In the genomic region with DNA sequence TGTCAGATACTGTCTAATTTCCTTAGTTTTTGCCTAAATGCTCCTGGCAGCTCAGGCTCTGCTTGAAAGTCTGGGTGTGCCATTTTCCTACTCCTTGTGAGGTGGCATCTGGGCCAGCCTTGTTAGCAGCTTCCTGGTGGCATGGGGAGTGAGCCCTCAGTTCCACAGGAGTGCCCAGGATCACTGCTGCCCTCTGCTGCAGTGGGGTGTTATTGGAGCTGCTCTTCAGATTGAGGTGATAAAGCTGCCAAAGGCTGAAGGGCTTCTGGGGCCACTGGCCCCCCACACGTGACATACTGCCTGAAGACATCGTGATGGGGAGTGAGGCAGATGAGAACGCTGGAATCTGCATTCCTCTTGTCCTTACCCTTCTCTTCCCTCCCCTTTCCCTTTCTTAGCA, we compare ENCODE assay signal across 10 cellular contexts. TPM values are rescaled to one million over a fixed set of nuclear protein-coding genes. Genes with fewer than 3 reads are reported as not detected.
DNase-seq lines count a peak whose midpoint lies in the region; ATAC-seq and TF ChIP-seq lines count a peak whose summit lies in the region.
"Had no signal": no experiment of that assay in that cellular context is flagged by ENCODE, and none has a peak within 500 bp of the region (broad histone marks: within the 10 kb centered on the region; RNA-seq: fewer than 3 reads in every experiment).

No MANE protein-coding gene starts in this region.

- H3K9me3 Mint-ChIP-seq in Calu3 (ENCODE audit: low read depth, unreplicated experiment) (no peaks in the 10 kb centered on the region), type B pancreatic cell (no peaks in the 10 kb centered on the region)
- H3K9me3 Mint-ChIP-seq in activated naive CD8-positive, alpha-beta T cell (ENCODE audit: low read depth) = no peaks in the 10 kb centered on the region

- TF ChIP-seq CTCF in Calu3 (IDR thresholded peaks at IDR 0.05; ENCODE audit: unreplicated experiment) = no peak
- TF ChIP-seq CTCF in KMS-11 (conservative IDR thresholded peaks at IDR 0.05; ENCODE audit: low read depth, low read length) = peak; percentile 21; the same call in 1 of the 2 replicates
- TF ChIP-seq CTCF in lung (IDR thresholded peaks at IDR 0.05; ENCODE audit: control extremely low read depth, extremely low read depth) = no peak
- no peak for TF ChIP-seq CTCF in MM.1S (IDR thresholded peaks at IDR 0.05; ENCODE audit: low read length)
- no peak for TF ChIP-seq CTCF in type B pancreatic cell (conservative IDR thresholded peaks at IDR 0.05)

- no peaks in the 10 kb centered on the region for H4K20me1 ChIP-seq in KMS-11 (ENCODE audit: insufficient read depth)
- H4K20me1 ChIP-seq in MM.1S (ENCODE audit: insufficient read depth, low read length) = no peaks in the 10 kb centered on the region

- H3K4me1 ChIP-seq in KMS-11 (ENCODE audit: low read depth, poor library complexity, severe bottlenecking) (no peaks in the 10 kb centered on the region), lung (ENCODE audit: control insufficient read depth in 2 of 2, insufficient read depth in 2 of 2, low read length in 2 of 2) (no peaks in the 10 kb centered on the region), MM.1S (ENCODE audit: low read length) (no peaks in the 10 kb centered on the region)

- H3K4me3 ChIP-seq in KMS-11 (IDR thresholded peaks at IDR 0.05; ENCODE audit: insufficient read depth, low read depth, low read length) = no peak overlapping the region
- no peak overlapping the region for H3K4me3 ChIP-seq in lung
- no peak overlapping the region for H3K4me3 ChIP-seq in MM.1S (ENCODE audit: low read length)

- no TSS peak for BruUV-seq in Calu3 (replicated peaks; lab: Mats Ljungman, UMichigan)

- no peak overlapping the region for H3K4me2 ChIP-seq in KMS-11
- H3K4me2 ChIP-seq in MM.1S (ENCODE audit: low read depth, low read length) = no peak overlapping the region

- no peaks in the 10 kb centered on the region for H3K27me3 Mint-ChIP-seq in Calu3 (ENCODE audit: unreplicated experiment)
- no peaks in the 10 kb centered on the region for H3K27me3 Mint-ChIP-seq in activated naive CD8-positive, alpha-beta T cell
- no peaks in the 10 kb centered on the region for H3K27me3 Mint-ChIP-seq in type B pancreatic cell

- H3K4me3 Mint-ChIP-seq in Calu3 (ENCODE audit: low read depth, unreplicated experiment) (no peak overlapping the region), type B pancreatic cell (no peak overlapping the region)
- no peak overlapping the region for H3K4me3 Mint-ChIP-seq in activated naive CD8-positive, alpha-beta T cell

- ATAC-seq in lung (ENCODE audit: insufficient read depth, low FRiP score) (peak; percentile 27), HG03108 (IDR thresholded peaks at IDR 0.05; ENCODE audit: unreplicated experiment) (no peak)

- intact Hi-C loops in Calu3 (cut with micrococcal nuclease; ENCODE audit: unreplicated experiment) = no loop called here

- H3K9ac ChIP-seq in KMS-11 (no peak overlapping the region), MM.1S (ENCODE audit: low read length) (no peak overlapping the region)

- H2AFZ ChIP-seq in KMS-11 (ENCODE audit: low read depth) = no peak overlapping the region
- H2AFZ ChIP-seq in MM.1S (ENCODE audit: low read length) = no peak overlapping the region

- no peaks in the 10 kb centered on the region for H3K9me2 ChIP-seq in MM.1S (replicated peaks; ENCODE audit: insufficient read depth, low read length)

- no peaks in the 10 kb centered on the region for H3F3A ChIP-seq in MM.1S (ENCODE audit: insufficient read depth, low read length)

- no peaks in the 10 kb centered on the region for H3K9me3 ChIP-seq in lung (ENCODE audit: control insufficient read depth in 2 of 2, insufficient read depth in 1 of 2, low read length in 1 of 2)
- H3K9me3 ChIP-seq in MM.1S (replicated peaks; ENCODE audit: insufficient read depth, low read length) = no peaks in the 10 kb centered on the region
- H3K9me3 ChIP-seq: neutrophil had no signal

- H3K27ac Mint-ChIP-seq in Calu3 (ENCODE audit: unreplicated experiment) (no peak overlapping the region), type B pancreatic cell (no peak overlapping the region)
- peak overlapping the region; percentile 16 for H3K27ac Mint-ChIP-seq in activated naive CD8-positive, alpha-beta T cell

- H3K79me2 ChIP-seq in KMS-11 (ENCODE audit: insufficient read depth, low read depth) (no peaks in the 10 kb centered on the region), MM.1S (ENCODE audit: low read length) (no peaks in the 10 kb centered on the region)

- H3K36me3 ChIP-seq in KMS-11 (ENCODE audit: insufficient read depth) = peaks cover 7% of the 10 kb centered on the region; the same call in 1 of the 2 replicates
- H3K36me3 ChIP-seq in lung (ENCODE audit: control insufficient read depth in 2 of 2, insufficient read depth in 2 of 2, low read length in 2 of 2) = peaks cover 33 to 59% of the 10 kb centered on the region in 2 donors
- H3K36me3 ChIP-seq in MM.1S (replicated peaks; ENCODE audit: insufficient read depth, low read length) = no peaks in the 10 kb centered on the region; the same call in 1 of the 2 replicates

- H3K27me3 ChIP-seq in KMS-11 (ENCODE audit: insufficient read depth, low read depth) (no peaks in the 10 kb centered on the region), lung (ENCODE audit: control insufficient read depth, insufficient read depth) (no peaks in the 10 kb centered on the region), MM.1S (replicated peaks; ENCODE audit: insufficient read depth, low read length) (no peaks in the 10 kb centered on the region)
- H3K27me3 ChIP-seq: neutrophil had no signal

- CTCF ChIA-PET in Calu3 (lab: Charles Lee) = no interaction called here

- no peaks in the 10 kb centered on the region for H3K4me1 Mint-ChIP-seq in Calu3 (ENCODE audit: low read depth, unreplicated experiment)
- no peaks in the 10 kb centered on the region for H3K4me1 Mint-ChIP-seq in activated naive CD8-positive, alpha-beta T cell (ENCODE audit: low read depth)
- no peaks in the 10 kb centered on the region for H3K4me1 Mint-ChIP-seq in type B pancreatic cell (ENCODE audit: unreplicated experiment)

- H3K27ac ChIP-seq in KMS-11 (no peak overlapping the region), lung (ENCODE audit: low read depth in 1 of 2, low read length in 1 of 2) (no peak overlapping the region), MM.1S (ENCODE audit: low read length) (no peak overlapping the region)
- H3K27ac ChIP-seq: neutrophil had no signal

- peak; percentile 11 for DNase-seq in Calu3
- DNase-seq in lung (ENCODE audit: low spot score) = no peak
- no peak for DNase-seq in MM.1S
- DNase-seq in type B pancreatic cell (ENCODE audit: extremely low spot score, unreplicated experiment) = no peak
- DNase-seq in NOMO-1 treated with DMSO at 0.1 percent for 48 hours (lab: John Stamatoyannopoulos, UW; ENCODE audit: unreplicated experiment) = no peak
- DNase-seq: NCI-H1694 treated with DMSO at 0.1 percent for 48 hours had no signal

- 85 to 87% methylated on average over 3 of the region's 3 CpGs for WGBS in lung, 2 donors

- H3K36me3 Mint-ChIP-seq in Calu3 (ENCODE audit: insufficient read depth, unreplicated experiment) (peaks cover 70% of the 10 kb centered on the region), type B pancreatic cell (peaks cover 32% of the 10 kb centered on the region)
- peaks cover 7% of the 10 kb centered on the region for H3K36me3 Mint-ChIP-seq in activated naive CD8-positive, alpha-beta T cell

RNA-seq across cellular contexts. Expression of gene CEP95, which starts 27.4 kb away (rescaled TPM):
- 37.6 and 38.9 TPM in 2 replicates for total RNA-seq in Calu3 (2022)
- 100 to 1,000 TPM in 1 of 2 donors, 10 to 100 TPM in 1; 33.9 to 115 TPM for total RNA-seq in lung
- polyA plus RNA-seq in lung = 10 to 100 TPM; 12.8 to 31.5 TPM
- total RNA-seq in type B pancreatic cell (ENCODE audit: low replicate concordance) = 52.1 and 76.2 TPM in 2 replicates

RNA-seq across cellular contexts. Expression of gene DDX5, which starts 28.1 kb away (rescaled TPM):
- total RNA-seq in Calu3 (2022) = 384 and 477 TPM in 2 replicates
- 100 to 1,000 TPM; 570 to 730 TPM for total RNA-seq in lung
- polyA plus RNA-seq in lung = 100 to 1,000 TPM; 426 to 486 TPM
- 729 and 758 TPM in 2 replicates for total RNA-seq in type B pancreatic cell (ENCODE audit: low replicate concordance)

RNA-seq across cellular contexts. Expression of gene POLG2, which starts 37.3 kb away (rescaled TPM):
- total RNA-seq in Calu3 (2022) = 25.1 and 29.8 TPM in 2 replicates
- total RNA-seq in lung = 10 to 100 TPM; 14.8 to 17.8 TPM
- 1 to 10 TPM; 5.4 to 8.0 TPM for polyA plus RNA-seq in lung
- 15.4 and 22.9 TPM in 2 replicates for total RNA-seq in type B pancreatic cell (ENCODE audit: low replicate concordance)
